Comparison of ENCODE assay signal across 27 cellular contexts in the genomic region with DNA sequence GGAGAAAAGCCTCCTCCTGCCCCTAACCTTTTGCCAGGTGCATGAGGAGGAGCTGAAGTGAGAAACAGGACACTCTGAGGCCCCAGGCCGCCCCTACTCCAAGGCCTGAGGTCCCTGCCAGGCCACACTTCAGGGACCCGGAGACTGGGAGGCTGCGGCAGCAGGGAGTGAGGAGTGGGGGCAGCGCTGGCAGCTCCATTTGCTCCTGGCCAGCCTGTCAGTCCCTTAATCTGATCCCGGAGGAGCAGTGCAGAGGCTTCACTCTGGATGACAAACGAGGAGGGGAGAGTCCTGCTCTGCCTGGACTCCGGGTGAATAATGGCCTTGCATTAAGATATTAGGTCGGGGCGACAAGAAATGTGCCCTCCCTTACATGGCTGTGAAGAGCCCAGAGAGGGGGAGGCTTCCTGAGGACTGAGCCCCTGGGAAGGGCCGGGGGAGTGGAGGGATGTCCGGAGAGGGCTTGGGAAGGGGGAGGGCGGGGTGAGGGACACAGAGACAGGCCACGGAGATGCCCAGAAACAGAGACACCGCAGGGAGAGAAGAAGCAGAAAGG. TPM values are rescaled to one million over a fixed set of nuclear protein-coding genes. Genes with fewer than 3 reads are reported as not detected.
"Had no signal": no experiment of that assay in that cellular context is flagged by ENCODE, and none has a peak within 500 bp of the region (broad histone marks: within the 10 kb centered on the region; RNA-seq: fewer than 3 reads in every experiment).

No MANE protein-coding gene starts in this region.

- H3K36me3 Mint-ChIP-seq: activated naive CD4-positive, alpha-beta T cell treated with anti-CD3 and anti-CD28 coated beads, Interleukin-2, amount 50 U/mL, for 24 hours; stimulated activated naive B cell treated with anti-CD40 and anti-IgM and Interleukin-4, amounts not matched to agents 10 μg/mL and 1 μg/mL and 100 μg/mL, for 72 hours had no signal

- H3K27ac ChIP-seq: ascending aorta, epithelial cell of prostate, hepatocyte, thoracic aorta, upper lobe of left lung, VCaP had no signal

- ATAC-seq: activated T-cell treated with anti-CD3 and anti-CD28 coated beads, Interleukin-2, amount 50 U/mL, for 72 hours; left colon; stimulated activated naive B cell treated with anti-CD40 and anti-IgM and Interleukin-4, amounts not matched to agents 10 μg/mL and 1 μg/mL and 100 μg/mL, for 72 hours had no signal

- H3K4me3 ChIP-seq: ascending aorta, hepatocyte, lung, thoracic aorta, upper lobe of left lung had no signal

- DNase-seq: activated CD4-positive, alpha-beta T cell treated with anti-CD3 and anti-CD28 coated beads, Interleukin-2, amount 50 U/mL, for 4 hours; activated effector memory CD4-positive, alpha-beta T cell treated with anti-CD3 and anti-CD28 coated beads, Interleukin-2, amount 50 U/mL, for 16 hours; activated T-cell treated with anti-CD3 and anti-CD28 coated beads, Interleukin-2, amount 50 U/mL, for 72 hours; cerebellar nuclear complex; cortex of kidney; effector memory CD4-positive, alpha-beta T cell; foreskin fibroblast; islet precursor cell; left colon; nucleus accumbens; posterior cingulate gyrus; stimulated activated naive B cell treated with anti-CD40 and anti-IgM and Interleukin-4, amounts not matched to agents 10 μg/mL and 1 μg/mL and 100 μg/mL, for 72 hours; SW 1271; T-helper 2 cell; upper lobe of left lung had no signal

- H3K4me3 Mint-ChIP-seq: activated naive CD4-positive, alpha-beta T cell treated with anti-CD3 and anti-CD28 coated beads, Interleukin-2, amount 50 U/mL, for 24 hours; activated T-cell treated with anti-CD3 and anti-CD28 coated beads, Interleukin-2, amount 50 U/mL, for 72 hours; stimulated activated naive B cell treated with anti-CD40 and anti-IgM and Interleukin-4, amounts not matched to agents 10 μg/mL and 1 μg/mL and 100 μg/mL, for 72 hours had no signal

- H3K9me3 ChIP-seq: ascending aorta, thoracic aorta, upper lobe of left lung had no signal

- H3K27ac Mint-ChIP-seq: activated naive CD4-positive, alpha-beta T cell treated with anti-CD3 and anti-CD28 coated beads, Interleukin-2, amount 50 U/mL, for 24 hours; activated T-cell treated with anti-CD3 and anti-CD28 coated beads, Interleukin-2, amount 50 U/mL, for 72 hours; stimulated activated naive B cell treated with anti-CD40 and anti-IgM and Interleukin-4, amounts not matched to agents 10 μg/mL and 1 μg/mL and 100 μg/mL, for 72 hours had no signal

- H3K27me3 ChIP-seq: ascending aorta had no signal

- H3K79me2 ChIP-seq: hepatocyte had no signal

- H3K36me3 ChIP-seq: ascending aorta, thoracic aorta, upper lobe of left lung had no signal

- H3K9me3 Mint-ChIP-seq: activated naive CD4-positive, alpha-beta T cell treated with anti-CD3 and anti-CD28 coated beads, Interleukin-2, amount 50 U/mL, for 24 hours; activated T-cell treated with anti-CD3 and anti-CD28 coated beads, Interleukin-2, amount 50 U/mL, for 72 hours; stimulated activated naive B cell treated with anti-CD40 and anti-IgM and Interleukin-4, amounts not matched to agents 10 μg/mL and 1 μg/mL and 100 μg/mL, for 72 hours had no signal

- H3K4me2 ChIP-seq: hepatocyte had no signal

- H2AFZ ChIP-seq: hepatocyte had no signal

RNA-seq across cellular contexts. Expression of a gene that starts 14.3 kb away (rescaled TPM):
- total RNA-seq: activated CD8-positive, alpha-beta memory T cell treated with anti-CD3 and anti-CD28 coated beads for 36 hours; ascending aorta; glomerular endothelial cell; hepatocyte; left colon; lung; renal cortical epithelial cell; thoracic aorta; upper lobe of left lung had no signal
- polyA plus RNA-seq: adipose tissue, hepatocyte, lung had no signal

RNA-seq across cellular contexts. Expression of a gene that starts 18.2 kb away (rescaled TPM):
- total RNA-seq: glomerular endothelial cell, left colon, myocyte had no signal

RNA-seq across cellular contexts. Expression of a gene that starts 20.1 kb away (rescaled TPM):
- total RNA-seq: activated CD8-positive, alpha-beta memory T cell treated with anti-CD3 and anti-CD28 coated beads for 36 hours; activated T-cell treated with anti-CD3 and anti-CD28 coated beads, Interleukin-2, amount 50 U/mL, for 72 hours; ascending aorta; glomerular endothelial cell; hepatocyte; left colon; lung; renal cortical epithelial cell; thoracic aorta; upper lobe of left lung had no signal
- polyA plus RNA-seq: hepatocyte, lung had no signal

RNA-seq across cellular contexts. Expression of a gene that starts 33.6 kb away (rescaled TPM):
- total RNA-seq: activated CD8-positive, alpha-beta memory T cell treated with anti-CD3 and anti-CD28 coated beads for 36 hours; activated T-cell treated with anti-CD3 and anti-CD28 coated beads, Interleukin-2, amount 50 U/mL, for 72 hours; ascending aorta; glomerular endothelial cell; hepatocyte; left colon; lung; renal cortical epithelial cell; thoracic aorta; upper lobe of left lung had no signal
- polyA plus RNA-seq: adipose tissue, hepatocyte, lung had no signal
